ENCODE assay signal across 13 cellular contexts in genomic region chr10:56496087-56496486, GRCh38.
DNase-seq lines count a peak whose midpoint lies in the region; ATAC-seq and TF ChIP-seq lines count a peak whose summit lies in the region.
"Had no signal": no experiment of that assay in that cellular context is flagged by ENCODE, and none has a peak within 500 bp of the region (broad histone marks: within the 10 kb centered on the region; RNA-seq: fewer than 3 reads in every experiment).

No MANE protein-coding gene starts in this region.

- TF ChIP-seq CTCF in CD14-positive monocyte (IDR thresholded peaks at IDR 0.05), result no peak

- peaks cover 0 to 3% (median 0%) of the 10 kb centered on the region in 7 donors for H3K9me3 Mint-ChIP-seq in CD14-positive monocyte
- H3K9me3 Mint-ChIP-seq: H9 had no signal

- H3K4me3 Mint-ChIP-seq in CD14-positive monocyte, result no peak overlapping the region
- H3K4me3 Mint-ChIP-seq: B cell; CD4-positive, CD25-positive, alpha-beta regulatory T cell; H9 had no signal

- no peak overlapping the region for H3K27ac Mint-ChIP-seq in CD14-positive monocyte
- H3K27ac Mint-ChIP-seq: B cell; CD4-positive, CD25-positive, alpha-beta regulatory T cell; H9 had no signal

- DNase-seq in HS-5 (ENCODE audit: low read depth), result peak; percentile 18
- no peak for DNase-seq in stimulated activated CD4-positive, alpha-beta T cell treated with anti-CD3 and anti-CD28 coated beads, Interleukin-12 subunit alpha, Interleukin-12 subunit beta, amount 100 ng/mL, for 4 hours
- DNase-seq in NCI-H146 (lab: John Stamatoyannopoulos, UW), result no peak
- no peak for DNase-seq in CD14-positive monocyte (ENCODE audit: low spot score)
- DNase-seq: Caco-2; CD4-positive, CD25-positive, alpha-beta regulatory T cell; H9; Kasumi-1; KG1 had no signal

- H3K4me1 Mint-ChIP-seq in CD14-positive monocyte, result no peaks in the 10 kb centered on the region
- H3K4me1 Mint-ChIP-seq: B cell; CD4-positive, CD25-positive, alpha-beta regulatory T cell; H9 had no signal

- H3K36me3 Mint-ChIP-seq in CD14-positive monocyte, result no peaks in the 10 kb centered on the region
- H3K36me3 Mint-ChIP-seq: CD4-positive, CD25-positive, alpha-beta regulatory T cell had no signal

- H3K27me3 Mint-ChIP-seq in CD14-positive monocyte (ENCODE audit: low read depth in 3 of 3), result no peaks in the 10 kb centered on the region
- H3K27me3 Mint-ChIP-seq: B cell; CD4-positive, CD25-positive, alpha-beta regulatory T cell had no signal

- intact Hi-C loops in CD14-positive monocyte (cut with micrococcal nuclease), result no loop called here

- peak; percentile 50 for ATAC-seq in GM18868 (IDR thresholded peaks at IDR 0.05; ENCODE audit: unreplicated experiment)
- peak; percentile 45 for ATAC-seq in HG02852 (IDR thresholded peaks at IDR 0.05; ENCODE audit: unreplicated experiment)
- no peak for ATAC-seq in GM21723 (IDR thresholded peaks at IDR 0.05; ENCODE audit: unreplicated experiment)
